ENCODE assay signal across 1 cellular context in genomic region chr1:223726380-223727001, GRCh38.
TF ChIP-seq lines count a peak whose summit lies in the region.

No MANE protein-coding gene starts in this region.

TF ChIP-seq in endothelial cell of umbilical vein, 7 proteins besides CTCF, POLR2A, EP300 and RAD21:
- peak; percentile 66 for TF ChIP-seq MYC (IDR thresholded peaks at IDR 0.05; ENCODE audit: low read depth, low read length)
- peak; percentile 93 for TF ChIP-seq JUN (IDR thresholded peaks at IDR 0.05; ENCODE audit: borderline replicate concordance, insufficient read depth, insufficient read length, low read depth)
- TF ChIP-seq FOS (IDR thresholded peaks at IDR 0.05; ENCODE audit: borderline replicate concordance, insufficient read depth, low read length): peak; percentile 99
- TF ChIP-seq GATA2 (IDR thresholded peaks at IDR 0.05; ENCODE audit: insufficient read depth, insufficient read length, low read depth, low read length): no peak
- TF ChIP-seq MAX (IDR thresholded peaks at IDR 0.05; ENCODE audit: insufficient read depth, insufficient read length): peak; percentile 55
- TF ChIP-seq EZH2 (IDR thresholded peaks at IDR 0.05; ENCODE audit: borderline replicate concordance, low read depth, low read length, severe bottlenecking): no peak
- peak; percentile 88 for TF ChIP-seq POLR2AphosphoS5 (IDR thresholded peaks at IDR 0.05; ENCODE audit: insufficient read depth, low read depth, low read length)
